Comparison of ENCODE assay signal across 17 cellular contexts in the genomic region with DNA sequence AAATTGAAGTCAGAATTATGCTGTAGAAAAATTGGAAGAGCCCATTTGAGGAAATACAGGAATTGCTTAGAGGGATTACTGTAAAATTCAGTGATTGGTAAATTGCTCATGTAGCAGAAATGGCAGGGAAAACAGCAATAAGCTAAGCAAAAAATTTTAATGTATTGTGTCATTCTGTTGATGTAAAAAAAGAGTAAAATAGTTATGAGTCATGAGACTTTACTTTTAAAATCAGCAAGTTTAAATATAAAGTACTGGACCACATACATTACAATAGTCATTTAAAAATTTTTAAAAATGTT. TPM values are rescaled to one million over a fixed set of nuclear protein-coding genes. Genes with fewer than 3 reads are reported as not detected.
DNase-seq lines count a peak whose midpoint lies in the region; ATAC-seq and TF ChIP-seq lines count a peak whose summit lies in the region.
"Had no signal": no experiment of that assay in that cellular context is flagged by ENCODE, and none has a peak within 500 bp of the region (broad histone marks: within the 10 kb centered on the region; RNA-seq: fewer than 3 reads in every experiment).

No MANE protein-coding gene starts in this region.

- TF ChIP-seq RAD21 in IMR-90 (IDR thresholded peaks at IDR 0.05; ENCODE audit: low read length): no peak

- POLR2A ChIA-PET in IMR-90 (lab: Charles Lee; ENCODE audit: unreplicated experiment): interaction anchor here (1.0 to 1.1 kb wide), 3 partner anchors 11 to 219 kb away, joined by 3 to 4 read pairs (median 4); a partner anchor contains a TSS

- no peak overlapping the region; the same call in 1 of the 2 replicates for H3K4me2 ChIP-seq in IMR-90 (ENCODE audit: low read depth, low read length)

- peaks cover 12% of the 10 kb centered on the region for H3K4me1 Mint-ChIP-seq in activated T-helper 17 cell treated with anti-CD3 and anti-CD28 coated beads, Interleukin-2, amount 50 U/mL, for 72 hours
- H3K4me1 Mint-ChIP-seq in activated naive CD4-positive, alpha-beta T cell treated with anti-CD3 and anti-CD28 coated beads, Interleukin-2, amount 10 ng/mL, durations not matched to agents 7 days and 5 days: peaks cover 7% of the 10 kb centered on the region

- dilution Hi-C loops in IMR-90 (cut with HindIII; ENCODE audit: low sequenced_read_pairs, unreplicated experiment): no loop called here

- no peaks in the 10 kb centered on the region for H3K9me1 ChIP-seq in IMR-90 (ENCODE audit: insufficient read depth, low read length)

- H4K91ac ChIP-seq in IMR-90 (ENCODE audit: insufficient read depth, low read depth, low read length): no peak overlapping the region

- H3K27me3 ChIP-seq in ACC112 (ENCODE audit: insufficient read depth, low read length) (no peaks in the 10 kb centered on the region), IMR-90 (ENCODE audit: control insufficient read depth, insufficient read depth, low read length) (no peaks in the 10 kb centered on the region)
- H3K27me3 ChIP-seq: stomach, transverse colon had no signal

- H3K9me3 ChIP-seq in IMR-90 (ENCODE audit: control insufficient read depth, insufficient read depth, low read length): no peaks in the 10 kb centered on the region
- H3K9me3 ChIP-seq: HAP-1, stomach, transverse colon had no signal

- no peak overlapping the region for H2BK20ac ChIP-seq in IMR-90 (ENCODE audit: low read depth, low read length)

- no peak overlapping the region for H3K4ac ChIP-seq in IMR-90 (ENCODE audit: low read depth, low read length)

- no peak overlapping the region for H3K18ac ChIP-seq in IMR-90 (ENCODE audit: low read depth, low read length)

- H2BK5ac ChIP-seq in IMR-90 (ENCODE audit: low read depth, low read length, poor library complexity, severe bottlenecking): peak overlapping the region; percentile 88

- no peak overlapping the region for H3K56ac ChIP-seq in IMR-90 (ENCODE audit: extremely low read depth, insufficient read depth, low read length)

- no TSS peak for BruUV-seq in IMR-90 (replicated peaks; lab: Mats Ljungman, UMichigan)

- DNase-seq in IMR-90: peak; percentile 76
- peak; percentile 37 for DNase-seq in amniotic stem cell (lab: John Stamatoyannopoulos, UW)
- DNase-seq in iris pigment epithelial cell (ENCODE audit: low read depth): peak; percentile 69
- DNase-seq in OCI-M1 (lab: John Stamatoyannopoulos, UW): no peak
- no peak for DNase-seq in activated CD4-positive, alpha-beta T cell treated with anti-CD3 and anti-CD28 coated beads, Interleukin-2, amount 50 U/mL, for 48 hours
- DNase-seq in activated naive CD4-positive, alpha-beta T cell treated with anti-CD3 and anti-CD28 coated beads, Interleukin-2, amount 10 ng/mL, durations not matched to agents 7 days and 5 days: no peak
- DNase-seq: activated CD4-positive, alpha-beta T cell treated with anti-CD3 and anti-CD28 coated beads for 1 hour; activated naive CD4-positive, alpha-beta T cell treated with Interleukin-2 at 50 U/mL for 16 hours; activated T-cell treated with anti-CD3 and anti-CD28 coated beads, Interleukin-2, amount 50 U/mL, for 1 hour; cerebellar nuclear complex; kidney; NCI-H187; stomach; transverse colon had no signal

- in situ Hi-C loops in IMR-90 (cut with MboI; ENCODE audit: low sequenced_read_pairs): no loop called here

- no peaks in the 10 kb centered on the region for H3K27me3 Mint-ChIP-seq in activated T-helper 17 cell treated with anti-CD3 and anti-CD28 coated beads, Interleukin-2, amount 50 U/mL, for 72 hours
- no peaks in the 10 kb centered on the region for H3K27me3 Mint-ChIP-seq in activated naive CD4-positive, alpha-beta T cell treated with anti-CD3 and anti-CD28 coated beads, Interleukin-2, amount 10 ng/mL, durations not matched to agents 7 days and 5 days

- peak overlapping the region in 1 of 2 experiments; percentile 20; a peak in 1 of 4 replicates for H4K8ac ChIP-seq in IMR-90 (ENCODE audit: low read depth in 2 of 2, low read length in 2 of 2)

- H2BK120ac ChIP-seq in IMR-90 (ENCODE audit: low read depth, low read length): no peak overlapping the region

- H3K9me3 Mint-ChIP-seq in activated T-helper 17 cell treated with anti-CD3 and anti-CD28 coated beads, Interleukin-2, amount 50 U/mL, for 72 hours: no peaks in the 10 kb centered on the region
- no peaks in the 10 kb centered on the region for H3K9me3 Mint-ChIP-seq in activated naive CD4-positive, alpha-beta T cell treated with anti-CD3 and anti-CD28 coated beads, Interleukin-2, amount 10 ng/mL, durations not matched to agents 7 days and 5 days

- peaks cover 6% of the 10 kb centered on the region for H3K36me3 Mint-ChIP-seq in activated T-helper 17 cell treated with anti-CD3 and anti-CD28 coated beads, Interleukin-2, amount 50 U/mL, for 72 hours (ENCODE audit: low read depth)
- H3K36me3 Mint-ChIP-seq in activated naive CD4-positive, alpha-beta T cell treated with anti-CD3 and anti-CD28 coated beads, Interleukin-2, amount 10 ng/mL, durations not matched to agents 7 days and 5 days: peaks cover 2% of the 10 kb centered on the region

- H3K79me1 ChIP-seq in IMR-90 (ENCODE audit: low read depth in 1 of 2, low read length in 2 of 2): peaks cover 15 to 52% of the 10 kb centered on the region in 2 experiments

- no peak for TF ChIP-seq POLR2A in IMR-90 (IDR thresholded peaks at IDR 0.05; ENCODE audit: low read depth, low read length)

- peaks cover 87% of the 10 kb centered on the region for H3K79me2 ChIP-seq in ACC112 (ENCODE audit: control insufficient read depth, insufficient read depth, low read length, unreplicated experiment)

- TF ChIP-seq CTCF in IMR-90 (conservative IDR thresholded peaks at IDR 0.05; ENCODE audit: low read depth, low read length): no peak

- H3K9ac ChIP-seq in IMR-90 (ENCODE audit: low read depth, low read length): no peak overlapping the region

- no peak overlapping the region for H3K4me3 Mint-ChIP-seq in activated T-helper 17 cell treated with anti-CD3 and anti-CD28 coated beads, Interleukin-2, amount 50 U/mL, for 72 hours
- H3K4me3 Mint-ChIP-seq in activated naive CD4-positive, alpha-beta T cell treated with anti-CD3 and anti-CD28 coated beads, Interleukin-2, amount 10 ng/mL, durations not matched to agents 7 days and 5 days: no peak overlapping the region

- CTCF ChIA-PET in IMR-90 (lab: Yijun Ruan, JAX): interaction anchor here (0.6 to 1.5 kb wide), 16 partner anchors 9 to 465 kb away, joined by 3 to 7 read pairs (median 3); no protein-coding TSS in a partner anchor
- CTCF ChIA-PET in activated naive CD4-positive, alpha-beta T cell treated with anti-CD3 and anti-CD28 coated beads, Interleukin-2, amount 10 ng/mL, durations not matched to agents 7 days and 5 days (lab: Charles Lee): interaction anchor here (0.6 to 5.7 kb wide), 22 partner anchors 10 to 477 kb away, joined by 3 to 97 read pairs (median 4); a partner anchor contains a TSS

- H3K27ac Mint-ChIP-seq in activated T-helper 17 cell treated with anti-CD3 and anti-CD28 coated beads, Interleukin-2, amount 50 U/mL, for 72 hours: no peak overlapping the region
- H3K27ac Mint-ChIP-seq in activated naive CD4-positive, alpha-beta T cell treated with anti-CD3 and anti-CD28 coated beads, Interleukin-2, amount 10 ng/mL, durations not matched to agents 7 days and 5 days: no peak overlapping the region

- H2BK15ac ChIP-seq in IMR-90 (ENCODE audit: low read depth, low read length): no peak overlapping the region

- H2AK5ac ChIP-seq in IMR-90 (ENCODE audit: low read depth, low read length): no peak overlapping the region

- H2AK9ac ChIP-seq in IMR-90 (replicated peaks; ENCODE audit: low read depth, low read length, poor library complexity): no peak overlapping the region

- peak overlapping the region; percentile 25 for H3K27ac ChIP-seq in ACC112 (ENCODE audit: low read depth, low read length)
- no peak overlapping the region; the same call in 1 of the 2 replicates for H3K27ac ChIP-seq in IMR-90 (ENCODE audit: insufficient read depth, low read length)
- H3K27ac ChIP-seq: stomach, transverse colon had no signal

- peak; percentile 30 for ATAC-seq in IMR-90 (ENCODE audit: low read depth)
- ATAC-seq in activated T-helper 17 cell treated with anti-CD3 and anti-CD28 coated beads, Interleukin-2, amount 50 U/mL, for 72 hours (replicated peaks): no peak

- H2AFZ ChIP-seq in ACC112 (ENCODE audit: low read length, unreplicated experiment): no peak overlapping the region
- no peak overlapping the region for H2AFZ ChIP-seq in IMR-90 (replicated peaks; ENCODE audit: low read length, poor library complexity)

- H3K4me1 ChIP-seq in ACC112 (ENCODE audit: control insufficient read depth, insufficient read depth, low read length, unreplicated experiment) (peaks cover 17% of the 10 kb centered on the region), IMR-90 (ENCODE audit: control insufficient read depth, insufficient read depth, low read length) (peaks cover 14% of the 10 kb centered on the region)

- H3K4me3 ChIP-seq in ACC112 (ENCODE audit: low read depth, low read length) (no peak overlapping the region), IMR-90 (ENCODE audit: insufficient read depth, low read depth, low read length) (no peak overlapping the region)
- H3K4me3 ChIP-seq: HAP-1, stomach, transverse colon had no signal

- no peaks in the 10 kb centered on the region; the same call in 1 of the 2 replicates for H4K20me1 ChIP-seq in IMR-90 (ENCODE audit: insufficient read depth, low read length)

- no peaks in the 10 kb centered on the region; the same call in 1 of the 2 replicates for H3K36me3 ChIP-seq in ACC112 (ENCODE audit: insufficient read depth, low read length)
- H3K36me3 ChIP-seq in IMR-90 (ENCODE audit: control insufficient read depth, insufficient read depth, low read length): no peaks in the 10 kb centered on the region
- H3K36me3 ChIP-seq: HAP-1 had no signal

- no peak overlapping the region for H4K5ac ChIP-seq in IMR-90 (ENCODE audit: low read depth, low read length)

- no peak overlapping the region for H3K14ac ChIP-seq in IMR-90 (replicated peaks; ENCODE audit: low read depth, low read length)

- intact Hi-C loops in IMR-90 (cut with micrococcal nuclease): loop anchor here (1.0 to 10.0 kb wide), 9 partner anchors 51 to 559 kb away; a partner anchor contains a TSS

- no peak overlapping the region for H3K23ac ChIP-seq in IMR-90 (ENCODE audit: low read depth, low read length)

TF ChIP-seq in IMR-90, 13 proteins besides CTCF, POLR2A, EP300 and RAD21 (continues in another document):
- 0 out of 2 replicates have a peak, but pooled peaks have one; percentile 17 for TF ChIP-seq FOS (IDR thresholded peaks at IDR 0.05; ENCODE audit: low read depth, low read length)
- TF ChIP-seq MAFK (IDR thresholded peaks at IDR 0.05; ENCODE audit: low read depth, low read length): peak; percentile 87

RNA-seq across cellular contexts. Expression of a gene that starts 10.4 kb away (rescaled TPM):
- total RNA-seq in IMR-90 (2012; rRNA removed): 26.7 and 37.2 TPM in 2 replicates
- polyA plus RNA-seq in IMR-90 (2012; rRNA removed): 18.6 and 19.8 TPM in 2 replicates
- polyA plus RNA-seq in IMR-90 (2012; cell fraction: cytosol; rRNA removed): 6.4 and 6.9 TPM in 2 replicates
- polyA plus RNA-seq in IMR-90 (2012; cell fraction: nucleus; rRNA removed; ENCODE audit: low replicate concordance): 5.5 and 20.4 TPM in 2 replicates
- total RNA-seq in activated T-helper 17 cell treated with anti-CD3 and anti-CD28 coated beads, Interleukin-2, amount 50 U/mL, for 72 hours: 10 to 100 TPM; 23.9 to 28.2 TPM

RNA-seq across cellular contexts. Expression of a gene that starts 10.6 kb away (rescaled TPM):
- total RNA-seq in IMR-90 (2012; rRNA removed): 9.9 and 23.1 TPM in 2 replicates
- polyA plus RNA-seq in IMR-90 (2012; rRNA removed): 13.9 and 16.6 TPM in 2 replicates
- polyA plus RNA-seq in IMR-90 (2012; cell fraction: cytosol; rRNA removed): 3.9 and 4.0 TPM in 2 replicates
- 1.5 and 13.2 TPM in 2 replicates for polyA plus RNA-seq in IMR-90 (2012; cell fraction: nucleus; rRNA removed; ENCODE audit: low replicate concordance)
- total RNA-seq in activated T-helper 17 cell treated with anti-CD3 and anti-CD28 coated beads, Interleukin-2, amount 50 U/mL, for 72 hours: 10 to 100 TPM; 19.5 to 30.6 TPM

Comparison
In these comparisons a context has a peak if more than half of its experiments do, and no peak if none do; other contexts are left out.
1. DNase-seq: peak in IMR-90 (single experiment), amniotic stem cell (single experiment) and iris pigment epithelial cell (single experiment); none in OCI-M1 (single experiment), activated CD4-positive, alpha-beta T cell treated with anti-CD3 and anti-CD28 coated beads, Interleukin-2, amount 50 U/mL, for 48 hours (0 of 2) and activated naive CD4-positive, alpha-beta T cell treated with anti-CD3 and anti-CD28 coated beads, Interleukin-2, amount 10 ng/mL, durations not matched to agents 7 days and 5 days (single experiment).